In genomic region chr12:40614923-40615322, GRCh38 we compare ENCODE assay signal across 1 cellular context.
TF ChIP-seq lines count a peak whose summit lies in the region.

No MANE protein-coding gene starts in this region.

TF ChIP-seq in HepG2, 621 proteins besides CTCF, POLR2A, EP300 and RAD21 (continued from another document):
- TF ChIP-seq ZNF687 (CRISPR knock-in tag; IDR thresholded peaks at IDR 0.05) (no peak), HMG20A (CRISPR knock-in tag; IDR thresholded peaks at IDR 0.05; ENCODE audit: borderline replicate concordance) (no peak), HMGXB3 (CRISPR knock-in tag; IDR thresholded peaks at IDR 0.05; ENCODE audit: borderline replicate concordance) (no peak), ZKSCAN8 (CRISPR knock-in tag; IDR thresholded peaks at IDR 0.05; ENCODE audit: borderline replicate concordance) (no peak)
